ENCODE assay signal across 14 cellular contexts in the genomic region with DNA sequence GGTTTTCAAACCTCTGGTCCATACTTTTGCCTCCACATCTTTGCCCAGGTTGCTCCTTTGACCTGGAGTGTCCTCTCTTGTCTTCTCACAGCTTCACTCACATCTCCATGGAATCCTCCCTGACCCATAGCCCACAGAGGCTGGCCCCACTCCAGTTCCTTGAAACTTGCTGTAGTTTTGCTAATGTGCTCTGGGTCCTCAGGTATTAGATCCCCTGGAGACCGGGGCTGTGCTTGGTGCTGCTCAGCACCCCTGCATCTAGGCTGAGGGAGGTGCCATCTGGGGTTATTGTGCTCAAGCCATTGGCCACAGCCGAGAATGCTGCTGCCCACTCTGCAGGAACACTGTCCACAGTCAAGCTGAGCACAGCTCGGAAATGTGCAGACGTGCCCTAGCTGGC. TPM values are rescaled to one million over a fixed set of nuclear protein-coding genes. Genes with fewer than 3 reads are reported as not detected.
DNase-seq lines count a peak whose midpoint lies in the region; ATAC-seq and TF ChIP-seq lines count a peak whose summit lies in the region.
"Had no signal": no experiment of that assay in that cellular context is flagged by ENCODE, and none has a peak within 500 bp of the region (broad histone marks: within the 10 kb centered on the region; RNA-seq: fewer than 3 reads in every experiment).

No MANE protein-coding gene starts in this region.

- WGBS in neuronal stem cell (ENCODE audit: extremely low coverage in 2 of 2, insufficient read length in 2 of 2, insufficient replicate concordance in 1 of 2), 2 donors, result no CpG with 5 or more reads among the region's 4 CpGs
- 100% methylated on average over 1 of the region's 4 CpGs for WGBS in suprapubic skin

- H2BK120ac ChIP-seq in neuronal stem cell (ENCODE audit: low read depth, low read length), result no peak overlapping the region

- peak overlapping the region; percentile 16 for H4K91ac ChIP-seq in neuronal stem cell (ENCODE audit: low read depth, low read length, poor library complexity)

- no peak overlapping the region for H2BK5ac ChIP-seq in neuronal stem cell (ENCODE audit: low read length)

- H3K9me3 Mint-ChIP-seq in activated naive CD4-positive, alpha-beta T cell treated with anti-CD3 and anti-CD28 coated beads, Interleukin-2, amount 10 ng/mL, durations not matched to agents 7 days and 5 days, result peaks cover 23% of the 10 kb centered on the region
- peaks cover 21 to 37% (median 30%) of the 10 kb centered on the region in 7 donors for H3K9me3 Mint-ChIP-seq in CD14-positive monocyte

- H3K9me3 ChIP-seq in neuronal stem cell (replicated peaks in 1 of 2; ENCODE audit: control insufficient read depth in 2 of 2, insufficient read depth in 1 of 2, low read depth in 1 of 2, low read length in 2 of 2) (peaks cover 0 to 13% of the 10 kb centered on the region in 2 donors), suprapubic skin (no peaks in the 10 kb centered on the region)
- H3K9me3 ChIP-seq: HAP-1 had no signal

- peaks cover 0 to 9% of the 10 kb centered on the region in 2 donors for H3K36me3 ChIP-seq in neuronal stem cell (replicated peaks in 1 of 2; ENCODE audit: control insufficient read depth in 2 of 2, insufficient read depth in 2 of 2, low read length in 2 of 2)
- no peaks in the 10 kb centered on the region for H3K36me3 ChIP-seq in suprapubic skin
- H3K36me3 ChIP-seq: BLaER1 treated with 17β-estradiol and CSF1 and Interleukin-3, amounts not matched to agents 10 nM and 100 nM; HAP-1 had no signal

- intact Hi-C loops in CD14-positive monocyte (cut with micrococcal nuclease), result no loop called here

- TF ChIP-seq EP300 in suprapubic skin (IDR thresholded peaks at IDR 0.05), result no peak

- no peak overlapping the region for H3K14ac ChIP-seq in neuronal stem cell (ENCODE audit: low read length)

- H4K8ac ChIP-seq in neuronal stem cell (ENCODE audit: low read depth, low read length), result no peak overlapping the region

- H3K27me3 ChIP-seq in neuronal stem cell (ENCODE audit: control insufficient read depth in 3 of 3, insufficient read depth in 3 of 3, low read depth in 1 of 3, low read length in 3 of 3) (peaks cover 0 to 3% (median 0%) of the 10 kb centered on the region in 3 experiments), suprapubic skin (peaks cover 13% of the 10 kb centered on the region)

- no peak overlapping the region for H2AFZ ChIP-seq in neuronal stem cell (ENCODE audit: low read length)

- DNase-seq in activated naive CD4-positive, alpha-beta T cell treated with anti-CD3 and anti-CD28 coated beads, Interleukin-2, amount 10 ng/mL, durations not matched to agents 7 days and 5 days, result peak; percentile 16
- no peak for DNase-seq in activated naive CD4-positive, alpha-beta T cell treated with anti-CD3 and anti-CD28 coated beads, Interleukin-2, amount 50 U/mL, for 16 hours
- peak; percentile 3 for DNase-seq in CD14-positive monocyte (ENCODE audit: low spot score)
- no peak for DNase-seq in neuronal stem cell (ENCODE audit: low spot score)
- DNase-seq in suprapubic skin (ENCODE audit: low spot score in 2 of 2), result peak; percentile 18 to 65
- no peak for DNase-seq in HUDEP-2 (lab: John Stamatoyannopoulos, UW; ENCODE audit: unreplicated experiment in 76 of 76)
- DNase-seq: ACHN; CD4-positive, alpha-beta memory T cell; DMS79 had no signal

- ATAC-seq in GM18873 (IDR thresholded peaks at IDR 0.05; ENCODE audit: low FRiP score, unreplicated experiment), result no peak

- peaks cover 0 to 6% of the 10 kb centered on the region in 2 donors for H3K4me1 ChIP-seq in neuronal stem cell (ENCODE audit: control insufficient read depth in 2 of 2, insufficient read depth in 1 of 2, low read depth in 1 of 2, low read length in 2 of 2)
- H3K4me1 ChIP-seq in suprapubic skin, result no peaks in the 10 kb centered on the region
- H3K4me1 ChIP-seq: HAP-1 had no signal

- no peak overlapping the region for H3K4me3 Mint-ChIP-seq in activated naive CD4-positive, alpha-beta T cell treated with anti-CD3 and anti-CD28 coated beads, Interleukin-2, amount 10 ng/mL, durations not matched to agents 7 days and 5 days
- H3K4me3 Mint-ChIP-seq in CD14-positive monocyte, result no peak overlapping the region
- H3K4me3 Mint-ChIP-seq: CD4-positive, alpha-beta memory T cell had no signal

- H2AK5ac ChIP-seq in neuronal stem cell (ENCODE audit: low read depth, low read length), result peak overlapping the region; percentile 17

- peaks cover 2% of the 10 kb centered on the region for H3K36me3 Mint-ChIP-seq in activated naive CD4-positive, alpha-beta T cell treated with anti-CD3 and anti-CD28 coated beads, Interleukin-2, amount 10 ng/mL, durations not matched to agents 7 days and 5 days
- H3K36me3 Mint-ChIP-seq in CD14-positive monocyte, result peaks cover 0 to 4% of the 10 kb centered on the region in 2 donors
- H3K36me3 Mint-ChIP-seq: CD4-positive, alpha-beta memory T cell had no signal

- CTCF ChIA-PET in activated naive CD4-positive, alpha-beta T cell treated with anti-CD3 and anti-CD28 coated beads, Interleukin-2, amount 10 ng/mL, durations not matched to agents 7 days and 5 days (lab: Charles Lee), result no interaction called here

- H3K4me2 ChIP-seq in neuronal stem cell (ENCODE audit: insufficient read depth, low read length, poor library complexity, severe bottlenecking), result no peak overlapping the region
- H3K4me2 ChIP-seq: BLaER1 treated with 17β-estradiol and CSF1 and Interleukin-3, amounts not matched to agents 10 nM and 100 nM had no signal

- H3K27ac ChIP-seq in neuronal stem cell (replicated peaks; ENCODE audit: low read length) (no peak overlapping the region), suprapubic skin (no peak overlapping the region)
- H3K27ac ChIP-seq: BLaER1 treated with 17β-estradiol and CSF1 and Interleukin-3, amounts not matched to agents 10 nM and 100 nM had no signal

- no peaks in the 10 kb centered on the region for H3K4me1 Mint-ChIP-seq in activated naive CD4-positive, alpha-beta T cell treated with anti-CD3 and anti-CD28 coated beads, Interleukin-2, amount 10 ng/mL, durations not matched to agents 7 days and 5 days
- peaks cover 14% of the 10 kb centered on the region for H3K4me1 Mint-ChIP-seq in CD14-positive monocyte

- no peak overlapping the region for H3K27ac Mint-ChIP-seq in activated naive CD4-positive, alpha-beta T cell treated with anti-CD3 and anti-CD28 coated beads, Interleukin-2, amount 10 ng/mL, durations not matched to agents 7 days and 5 days
- no peak overlapping the region for H3K27ac Mint-ChIP-seq in CD14-positive monocyte

- TF ChIP-seq CTCF in CD14-positive monocyte (IDR thresholded peaks at IDR 0.05) (no peak), suprapubic skin (IDR thresholded peaks at IDR 0.05) (no peak)

- H2BK12ac ChIP-seq in neuronal stem cell (ENCODE audit: low read length), result no peak overlapping the region

- no peak overlapping the region for H3K23ac ChIP-seq in neuronal stem cell (ENCODE audit: low read depth, low read length, poor library complexity)

- H3K18ac ChIP-seq in neuronal stem cell (ENCODE audit: low read length), result peak overlapping the region; percentile 2

- H3K79me1 ChIP-seq in neuronal stem cell (ENCODE audit: low read depth, low read length), result no peaks in the 10 kb centered on the region

- no peak overlapping the region for H2BK15ac ChIP-seq in neuronal stem cell (ENCODE audit: low read length)

- no peak overlapping the region for H3K4me3 ChIP-seq in neuronal stem cell (ENCODE audit: low read length in 2 of 2)
- H3K4me3 ChIP-seq in suprapubic skin, result no peak overlapping the region
- H3K4me3 ChIP-seq: BLaER1 treated with 17β-estradiol and CSF1 and Interleukin-3, amounts not matched to agents 10 nM and 100 nM; HAP-1 had no signal

- no peak overlapping the region for H3K9ac ChIP-seq in neuronal stem cell (ENCODE audit: low read depth, low read length, poor library complexity)
- H3K9ac ChIP-seq: BLaER1 treated with 17β-estradiol and CSF1 and Interleukin-3, amounts not matched to agents 10 nM and 100 nM had no signal

- H3K4ac ChIP-seq in neuronal stem cell (ENCODE audit: low read length), result no peak overlapping the region

- H3K27me3 Mint-ChIP-seq in activated naive CD4-positive, alpha-beta T cell treated with anti-CD3 and anti-CD28 coated beads, Interleukin-2, amount 10 ng/mL, durations not matched to agents 7 days and 5 days, result peaks cover 4% of the 10 kb centered on the region
- peaks cover 4 to 13% (median 6%) of the 10 kb centered on the region in 3 donors for H3K27me3 Mint-ChIP-seq in CD14-positive monocyte (ENCODE audit: low read depth in 3 of 3)

- TF ChIP-seq POLR2A in suprapubic skin (IDR thresholded peaks at IDR 0.05), result no peak

RNA-seq across cellular contexts. Expression of a gene that starts 16.5 kb away (rescaled TPM):
- under 1 TPM in 1 of 2 donors, not detected in 1; 0.22 TPM for polyA plus RNA-seq in CD14-positive monocyte
- polyA plus RNA-seq in neuronal stem cell (2013, experiment 1 of 2), result 6.4 TPM
- polyA plus RNA-seq in neuronal stem cell (2013, experiment 2 of 2), result 6.1 TPM
- total RNA-seq in suprapubic skin, result 1 to 10 TPM in 1 of 4 donors, under 1 TPM in 3; 0.08 to 2.5 (median 0.58) TPM

RNA-seq across cellular contexts. Expression of a gene that starts 53.5 kb away (rescaled TPM):
- under 1 TPM; 0.14 to 0.48 TPM for polyA plus RNA-seq in CD14-positive monocyte
- 0.35 TPM for polyA plus RNA-seq in neuronal stem cell (2013, experiment 1 of 2)
- 0.33 TPM for polyA plus RNA-seq in neuronal stem cell (2013, experiment 2 of 2)
- not detected for total RNA-seq in suprapubic skin
- total RNA-seq: A172; CD4-positive, alpha-beta memory T cell; HT-29 had no signal
- polyA plus RNA-seq: CD4-positive, alpha-beta memory T cell had no signal

Comparison
In these comparisons a context has a peak if more than half of its experiments do, and no peak if none do; other contexts are left out.
1. DNase-seq: peak in activated naive CD4-positive, alpha-beta T cell treated with anti-CD3 and anti-CD28 coated beads, Interleukin-2, amount 10 ng/mL, durations not matched to agents 7 days and 5 days (single experiment), CD14-positive monocyte (single experiment) and suprapubic skin (2 of 2); none in activated naive CD4-positive, alpha-beta T cell treated with anti-CD3 and anti-CD28 coated beads, Interleukin-2, amount 50 U/mL, for 16 hours (single experiment), neuronal stem cell (single experiment) and HUDEP-2 (0 of 76).